ENCODE assay signal across 9 cellular contexts in genomic region chr2:180604077-180604476, GRCh38.
DNase-seq lines count a peak whose midpoint lies in the region; ATAC-seq and TF ChIP-seq lines count a peak whose summit lies in the region.
"Had no signal": no experiment of that assay in that cellular context is flagged by ENCODE, and none has a peak within 500 bp of the region (broad histone marks: within the 10 kb centered on the region; RNA-seq: fewer than 3 reads in every experiment).

No MANE protein-coding gene starts in this region.

- intact Hi-C loops in adrenal gland (cut with DNase I), result no loop called here
- intact Hi-C loops in Right ventricle myocardium inferior (cut with DNase I), result no loop called here

- H2AFZ ChIP-seq in GM23338, result no peak overlapping the region

- no peak overlapping the region for H3K27ac Mint-ChIP-seq in GM23338
- H3K27ac Mint-ChIP-seq: activated T-cell treated with anti-CD3 and anti-CD28 coated beads, Interleukin-2, amount 50 U/mL, for 72 hours had no signal

- DNase-seq in DMS 273 treated with DMSO at 0.1 percent for 48 hours (lab: John Stamatoyannopoulos, UW) (peak; percentile 4), GM23338 (ENCODE audit: low spot score) (peak; percentile 78), NCI-H82 treated with DMSO at 0.1 percent for 48 hours (lab: John Stamatoyannopoulos, UW; ENCODE audit: unreplicated experiment) (peak; percentile 15), foreskin melanocyte (peak; percentile 9), adrenal gland (no peak), hypothalamus (lab: John Stamatoyannopoulos, UW) (no peak), Right ventricle myocardium inferior (ENCODE audit: missing footprints) (no peak)
- DNase-seq: activated T-cell treated with anti-CD3 and anti-CD28 coated beads, Interleukin-2, amount 50 U/mL, for 72 hours had no signal

- H3K27me3 ChIP-seq in GM23338 (ENCODE audit: insufficient read depth), result no peaks in the 10 kb centered on the region
- no peaks in the 10 kb centered on the region for H3K27me3 ChIP-seq in adrenal gland

- peak; percentile 59 to 67 for TF ChIP-seq CTCF in GM23338 (conservative IDR thresholded peaks at IDR 0.05; ENCODE audit: low read depth in 2 of 2)
- peak in 1 of 6 experiments; percentile 8 for TF ChIP-seq CTCF in adrenal gland (IDR thresholded peaks at IDR 0.05)

- H3K36me3 ChIP-seq in GM23338 (ENCODE audit: insufficient read depth) (no peaks in the 10 kb centered on the region), adrenal gland (replicated peaks in 1 of 2) (no peaks in the 10 kb centered on the region)

- 40 to 47% (median 44%) methylated on average over 4 of the region's 4 CpGs for WGBS in adrenal gland, 4 donors

- no peaks in the 10 kb centered on the region for H3K36me3 Mint-ChIP-seq in GM23338 (ENCODE audit: low read depth)

- peaks cover 8% of the 10 kb centered on the region; the same call in 1 of the 2 replicates for H3K4me1 ChIP-seq in GM23338 (ENCODE audit: insufficient read depth)
- H3K4me1 ChIP-seq in adrenal gland (replicated peaks in 1 of 2), result no peaks in the 10 kb centered on the region

- H3K9me3 Mint-ChIP-seq in GM23338, result no peaks in the 10 kb centered on the region
- H3K9me3 Mint-ChIP-seq: activated T-cell treated with anti-CD3 and anti-CD28 coated beads, Interleukin-2, amount 50 U/mL, for 72 hours had no signal

- H3K4me3 Mint-ChIP-seq in GM23338, result no peak overlapping the region
- H3K4me3 Mint-ChIP-seq: activated T-cell treated with anti-CD3 and anti-CD28 coated beads, Interleukin-2, amount 50 U/mL, for 72 hours had no signal

- H3K9me2 ChIP-seq in GM23338 (ENCODE audit: insufficient read depth), result no peaks in the 10 kb centered on the region

- no peaks in the 10 kb centered on the region for H3K27me3 Mint-ChIP-seq in GM23338 (ENCODE audit: insufficient read depth, low read depth, poor library complexity)

- H3K27ac ChIP-seq in GM23338 (ENCODE audit: low read depth) (no peak overlapping the region), adrenal gland (no peak overlapping the region)

- no peaks in the 10 kb centered on the region for H3K79me2 ChIP-seq in GM23338 (replicated peaks; ENCODE audit: insufficient read depth)

- no peaks in the 10 kb centered on the region for H3K9me3 ChIP-seq in adrenal gland (replicated peaks in 1 of 3)

- H3K4me3 ChIP-seq in GM23338, result no peak overlapping the region
- H3K4me3 ChIP-seq in adrenal gland, result no peak overlapping the region

- no peaks in the 10 kb centered on the region for H3F3A ChIP-seq in GM23338 (replicated peaks; ENCODE audit: low read depth)

- H3K4me1 Mint-ChIP-seq in GM23338, result peaks cover 6% of the 10 kb centered on the region; the same call in 2 of the 3 replicates

- ATAC-seq in GM23338, result peak; percentile 77
- ATAC-seq in GM19023 (IDR thresholded peaks at IDR 0.05; ENCODE audit: unreplicated experiment), result no peak
- ATAC-seq in Right ventricle myocardium inferior, result no peak

- no peak for TF ChIP-seq POLR2A in adrenal gland (IDR thresholded peaks at IDR 0.05)

- H3K4me2 ChIP-seq in GM23338, result no peak overlapping the region

- no peaks in the 10 kb centered on the region for H4K20me1 ChIP-seq in GM23338 (replicated peaks; ENCODE audit: insufficient read depth)

TF ChIP-seq in GM23338, 12 proteins besides CTCF, POLR2A, EP300 and RAD21 (continues in another document):
- TF ChIP-seq ZNF114 (CRISPR knock-in tag; IDR thresholded peaks at IDR 0.05) (no peak), REST (IDR thresholded peaks at IDR 0.05; ENCODE audit: unreplicated experiment) (no peak), ZNF331 (CRISPR knock-in tag; IDR thresholded peaks at IDR 0.05; ENCODE audit: low read depth) (no peak), POLR2AphosphoS5 (IDR thresholded peaks at IDR 0.05; ENCODE audit: low read depth) (no peak), NANOG (IDR thresholded peaks at IDR 0.05; ENCODE audit: borderline replicate concordance) (no peak), ETS1 (IDR thresholded peaks at IDR 0.05) (no peak), EZH2phosphoT487 (IDR thresholded peaks at IDR 0.05; ENCODE audit: unreplicated experiment) (no peak), EZH2 (IDR thresholded peaks at IDR 0.05; ENCODE audit: low read depth, unreplicated experiment) (no peak), CREB1 (CRISPR knock-in tag; IDR thresholded peaks at IDR 0.05; ENCODE audit: low read depth) (no peak), STAT1 (IDR thresholded peaks at IDR 0.05; ENCODE audit: unreplicated experiment) (no peak), JUNB (IDR thresholded peaks at IDR 0.05; ENCODE audit: unreplicated experiment) (no peak)

Comparison
In these comparisons a context has a peak if more than half of its experiments do, and no peak if none do; other contexts are left out.
1. DNase-seq: peak in DMS 273 treated with DMSO at 0.1 percent for 48 hours (single experiment), GM23338 (single experiment), NCI-H82 treated with DMSO at 0.1 percent for 48 hours (single experiment) and foreskin melanocyte (single experiment); none in adrenal gland (0 of 7), hypothalamus (0 of 51) and Right ventricle myocardium inferior (single experiment).